2 cellular contexts compared by ENCODE assay signal in the genomic region with DNA sequence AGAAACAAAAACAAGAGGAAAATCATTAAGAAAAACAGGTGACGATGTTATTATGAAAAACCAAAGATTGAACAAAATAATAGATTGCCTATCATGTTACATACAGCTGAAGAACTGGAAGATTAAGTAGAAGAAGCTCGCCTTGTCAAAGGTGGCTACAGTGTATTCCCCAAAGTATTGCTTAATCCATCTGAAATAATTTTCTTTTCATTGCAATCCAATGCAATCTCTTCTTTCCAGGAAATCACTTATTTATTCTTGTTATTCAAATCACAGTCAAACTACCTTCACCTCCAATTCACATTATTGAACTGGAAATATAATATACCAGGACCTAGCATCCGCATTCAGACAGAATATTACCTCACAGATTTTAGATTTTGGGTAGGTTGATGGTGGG.
TF ChIP-seq lines count a peak whose summit lies in the region.

No MANE protein-coding gene starts in this region.

TF ChIP-seq in HEK293, 187 proteins besides CTCF, POLR2A, EP300 and RAD21 (continued from another document):
- TF ChIP-seq, protein P1, sequence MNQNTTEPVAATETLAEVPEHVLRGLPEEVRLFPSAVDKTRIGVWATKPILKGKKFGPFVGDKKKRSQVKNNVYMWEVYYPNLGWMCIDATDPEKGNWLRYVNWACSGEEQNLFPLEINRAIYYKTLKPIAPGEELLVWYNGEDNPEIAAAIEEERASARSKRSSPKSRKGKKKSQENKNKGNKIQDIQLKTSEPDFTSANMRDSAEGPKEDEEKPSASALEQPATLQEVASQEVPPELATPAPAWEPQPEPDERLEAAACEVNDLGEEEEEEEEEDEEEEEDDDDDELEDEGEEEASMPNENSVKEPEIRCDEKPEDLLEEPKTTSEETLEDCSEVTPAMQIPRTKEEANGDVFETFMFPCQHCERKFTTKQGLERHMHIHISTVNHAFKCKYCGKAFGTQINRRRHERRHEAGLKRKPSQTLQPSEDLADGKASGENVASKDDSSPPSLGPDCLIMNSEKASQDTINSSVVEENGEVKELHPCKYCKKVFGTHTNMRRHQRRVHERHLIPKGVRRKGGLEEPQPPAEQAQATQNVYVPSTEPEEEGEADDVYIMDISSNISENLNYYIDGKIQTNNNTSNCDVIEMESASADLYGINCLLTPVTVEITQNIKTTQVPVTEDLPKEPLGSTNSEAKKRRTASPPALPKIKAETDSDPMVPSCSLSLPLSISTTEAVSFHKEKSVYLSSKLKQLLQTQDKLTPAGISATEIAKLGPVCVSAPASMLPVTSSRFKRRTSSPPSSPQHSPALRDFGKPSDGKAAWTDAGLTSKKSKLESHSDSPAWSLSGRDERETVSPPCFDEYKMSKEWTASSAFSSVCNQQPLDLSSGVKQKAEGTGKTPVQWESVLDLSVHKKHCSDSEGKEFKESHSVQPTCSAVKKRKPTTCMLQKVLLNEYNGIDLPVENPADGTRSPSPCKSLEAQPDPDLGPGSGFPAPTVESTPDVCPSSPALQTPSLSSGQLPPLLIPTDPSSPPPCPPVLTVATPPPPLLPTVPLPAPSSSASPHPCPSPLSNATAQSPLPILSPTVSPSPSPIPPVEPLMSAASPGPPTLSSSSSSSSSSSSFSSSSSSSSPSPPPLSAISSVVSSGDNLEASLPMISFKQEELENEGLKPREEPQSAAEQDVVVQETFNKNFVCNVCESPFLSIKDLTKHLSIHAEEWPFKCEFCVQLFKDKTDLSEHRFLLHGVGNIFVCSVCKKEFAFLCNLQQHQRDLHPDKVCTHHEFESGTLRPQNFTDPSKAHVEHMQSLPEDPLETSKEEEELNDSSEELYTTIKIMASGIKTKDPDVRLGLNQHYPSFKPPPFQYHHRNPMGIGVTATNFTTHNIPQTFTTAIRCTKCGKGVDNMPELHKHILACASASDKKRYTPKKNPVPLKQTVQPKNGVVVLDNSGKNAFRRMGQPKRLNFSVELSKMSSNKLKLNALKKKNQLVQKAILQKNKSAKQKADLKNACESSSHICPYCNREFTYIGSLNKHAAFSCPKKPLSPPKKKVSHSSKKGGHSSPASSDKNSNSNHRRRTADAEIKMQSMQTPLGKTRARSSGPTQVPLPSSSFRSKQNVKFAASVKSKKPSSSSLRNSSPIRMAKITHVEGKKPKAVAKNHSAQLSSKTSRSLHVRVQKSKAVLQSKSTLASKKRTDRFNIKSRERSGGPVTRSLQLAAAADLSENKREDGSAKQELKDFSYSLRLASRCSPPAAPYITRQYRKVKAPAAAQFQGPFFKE (tag by site-specific recombination; IDR thresholded peaks at IDR 0.05; ENCODE audit: borderline replicate concordance), result no peak
- TF ChIP-seq, protein P2, sequence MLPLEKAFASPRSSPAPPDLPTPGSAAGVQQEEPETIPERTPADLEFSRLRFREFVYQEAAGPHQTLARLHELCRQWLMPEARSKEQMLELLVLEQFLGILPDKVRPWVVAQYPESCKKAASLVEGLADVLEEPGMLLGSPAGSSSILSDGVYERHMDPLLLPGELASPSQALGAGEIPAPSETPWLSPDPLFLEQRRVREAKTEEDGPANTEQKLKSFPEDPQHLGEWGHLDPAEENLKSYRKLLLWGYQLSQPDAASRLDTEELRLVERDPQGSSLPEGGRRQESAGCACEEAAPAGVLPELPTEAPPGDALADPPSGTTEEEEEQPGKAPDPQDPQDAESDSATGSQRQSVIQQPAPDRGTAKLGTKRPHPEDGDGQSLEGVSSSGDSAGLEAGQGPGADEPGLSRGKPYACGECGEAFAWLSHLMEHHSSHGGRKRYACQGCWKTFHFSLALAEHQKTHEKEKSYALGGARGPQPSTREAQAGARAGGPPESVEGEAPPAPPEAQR (tag by site-specific recombination; IDR thresholded peaks at IDR 0.05), result no peak
- no peak for TF ChIP-seq ZNF121 (tag by site-specific recombination; IDR thresholded peaks at IDR 0.05)
- TF ChIP-seq ZNF366 (tag by site-specific recombination; conservative IDR thresholded peaks at IDR 0.05), result 0 out of 2 replicates have a peak, but pooled peaks have one; percentile 60
- no peak for TF ChIP-seq HOXA7 (CRISPR knock-in tag; IDR thresholded peaks at IDR 0.05; ENCODE audit: borderline replicate concordance)
- no peak for TF ChIP-seq SCRT2 (tag by site-specific recombination; IDR thresholded peaks at IDR 0.05)
- no peak for TF ChIP-seq KLF7 (tag by site-specific recombination; IDR thresholded peaks at IDR 0.05; ENCODE audit: borderline replicate concordance)
- TF ChIP-seq, protein P3, sequence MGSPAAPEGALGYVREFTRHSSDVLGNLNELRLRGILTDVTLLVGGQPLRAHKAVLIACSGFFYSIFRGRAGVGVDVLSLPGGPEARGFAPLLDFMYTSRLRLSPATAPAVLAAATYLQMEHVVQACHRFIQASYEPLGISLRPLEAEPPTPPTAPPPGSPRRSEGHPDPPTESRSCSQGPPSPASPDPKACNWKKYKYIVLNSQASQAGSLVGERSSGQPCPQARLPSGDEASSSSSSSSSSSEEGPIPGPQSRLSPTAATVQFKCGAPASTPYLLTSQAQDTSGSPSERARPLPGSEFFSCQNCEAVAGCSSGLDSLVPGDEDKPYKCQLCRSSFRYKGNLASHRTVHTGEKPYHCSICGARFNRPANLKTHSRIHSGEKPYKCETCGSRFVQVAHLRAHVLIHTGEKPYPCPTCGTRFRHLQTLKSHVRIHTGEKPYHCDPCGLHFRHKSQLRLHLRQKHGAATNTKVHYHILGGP (tag by site-specific recombination; IDR thresholded peaks at IDR 0.05), result peak; percentile 70; the same call in 1 of the 2 replicates
- no peak for TF ChIP-seq SP2 (tag by site-specific recombination; IDR thresholded peaks at IDR 0.05)
- TF ChIP-seq ZNF311 (tag by site-specific recombination; IDR thresholded peaks at IDR 0.05; ENCODE audit: borderline replicate concordance), result no peak
- TF ChIP-seq, protein P4, sequence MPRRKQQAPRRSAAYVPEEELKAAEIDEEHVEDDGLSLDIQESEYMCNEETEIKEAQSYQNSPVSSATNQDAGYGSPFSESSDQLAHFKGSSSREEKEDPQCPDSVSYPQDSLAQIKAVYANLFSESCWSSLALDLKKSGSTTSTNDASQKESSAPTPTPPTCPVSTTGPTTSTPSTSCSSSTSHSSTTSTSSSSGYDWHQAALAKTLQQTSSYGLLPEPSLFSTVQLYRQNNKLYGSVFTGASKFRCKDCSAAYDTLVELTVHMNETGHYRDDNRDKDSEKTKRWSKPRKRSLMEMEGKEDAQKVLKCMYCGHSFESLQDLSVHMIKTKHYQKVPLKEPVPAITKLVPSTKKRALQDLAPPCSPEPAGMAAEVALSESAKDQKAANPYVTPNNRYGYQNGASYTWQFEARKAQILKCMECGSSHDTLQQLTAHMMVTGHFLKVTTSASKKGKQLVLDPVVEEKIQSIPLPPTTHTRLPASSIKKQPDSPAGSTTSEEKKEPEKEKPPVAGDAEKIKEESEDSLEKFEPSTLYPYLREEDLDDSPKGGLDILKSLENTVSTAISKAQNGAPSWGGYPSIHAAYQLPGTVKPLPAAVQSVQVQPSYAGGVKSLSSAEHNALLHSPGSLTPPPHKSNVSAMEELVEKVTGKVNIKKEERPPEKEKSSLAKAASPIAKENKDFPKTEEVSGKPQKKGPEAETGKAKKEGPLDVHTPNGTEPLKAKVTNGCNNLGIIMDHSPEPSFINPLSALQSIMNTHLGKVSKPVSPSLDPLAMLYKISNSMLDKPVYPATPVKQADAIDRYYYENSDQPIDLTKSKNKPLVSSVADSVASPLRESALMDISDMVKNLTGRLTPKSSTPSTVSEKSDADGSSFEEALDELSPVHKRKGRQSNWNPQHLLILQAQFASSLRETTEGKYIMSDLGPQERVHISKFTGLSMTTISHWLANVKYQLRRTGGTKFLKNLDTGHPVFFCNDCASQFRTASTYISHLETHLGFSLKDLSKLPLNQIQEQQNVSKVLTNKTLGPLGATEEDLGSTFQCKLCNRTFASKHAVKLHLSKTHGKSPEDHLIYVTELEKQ (tag by site-specific recombination; IDR thresholded peaks at IDR 0.05; ENCODE audit: borderline replicate concordance), result no peak

TF ChIP-seq in K562, 482 proteins besides CTCF, POLR2A, EP300 and RAD21 (continued from another document):
- TF ChIP-seq CEBPG (CRISPR knock-in tag; IDR thresholded peaks at IDR 0.05) (no peak), CEBPG (tag; conservative IDR thresholded peaks at IDR 0.05 in 1 of 2, IDR thresholded peaks at IDR 0.05 in 1 of 2) (peak; percentile 28 to 50; a peak in 1 of 4 replicates)
